ENCODE assay signal across 9 cellular contexts in genomic region chr6:161152904-161153662, GRCh38.
DNase-seq lines count a peak whose midpoint lies in the region; ATAC-seq and TF ChIP-seq lines count a peak whose summit lies in the region.
"Had no signal": no experiment of that assay in that cellular context is flagged by ENCODE, and none has a peak within 500 bp of the region (broad histone marks: within the 10 kb centered on the region; RNA-seq: fewer than 3 reads in every experiment).

No MANE protein-coding gene starts in this region.

- H3K4me1 Mint-ChIP-seq in activated CD4-positive, alpha-beta memory T cell treated with anti-CD3 and anti-CD28 coated beads for 36 hours (ENCODE audit: low read depth), result no peaks in the 10 kb centered on the region

- CTCF ChIA-PET in activated CD4-positive, alpha-beta memory T cell treated with anti-CD3 and anti-CD28 coated beads for 36 hours (lab: Charles Lee), result interaction anchor here (1.8 to 3.7 kb wide), 2 partner anchors 218 to 222 kb away, joined by 7 to 26 read pairs; no protein-coding TSS in a partner anchor

- no peaks in the 10 kb centered on the region for H3K9me3 ChIP-seq in right atrium auricular region
- H3K9me3 ChIP-seq in heart right ventricle, result peaks cover 0 to 16% (median 0%) of the 10 kb centered on the region in 11 donors

- ATAC-seq in Right ventricle myocardium superior (ENCODE audit: poor library complexity) (peak; percentile 64), heart right ventricle (peak in 7 of 8 donors; percentile 20 to 58 (median 44))

- H3K36me3 ChIP-seq in right atrium auricular region (no peaks in the 10 kb centered on the region), heart right ventricle (peaks cover 0 to 45% (median 0%) of the 10 kb centered on the region in 9 donors)

- TF ChIP-seq CTCF in right atrium auricular region (IDR thresholded peaks at IDR 0.05) (peak in 1 of 2 donors; percentile 57), heart right ventricle (IDR thresholded peaks at IDR 0.05) (peak in 8 of 9 donors; percentile 10 to 58 (median 46))

- no peak overlapping the region for H3K27ac Mint-ChIP-seq in activated CD4-positive, alpha-beta memory T cell treated with anti-CD3 and anti-CD28 coated beads for 36 hours

- peaks cover 10% of the 10 kb centered on the region for H3K36me3 Mint-ChIP-seq in activated CD4-positive, alpha-beta memory T cell treated with anti-CD3 and anti-CD28 coated beads for 36 hours

- 93 to 95% methylated on average over 18 of the region's 18 CpGs for WGBS in heart right ventricle, 2 donors

- DNase-seq in Right ventricle myocardium superior (no peak), right atrium auricular region (ENCODE audit: low spot score) (no peak), heart right ventricle (no peak), activated gamma-delta T cell (lab: John Stamatoyannopoulos, UW) (no peak), NCI-H1694 (lab: John Stamatoyannopoulos, UW) (no peak), NCI-H1092 treated with DMSO at 0.1 percent for 48 hours (lab: John Stamatoyannopoulos, UW) (no peak)
- peak; percentile 26 for DNase-seq in activated CD4-positive, alpha-beta memory T cell treated with anti-CD3 and anti-CD28 coated beads for 36 hours
- no peak for DNase-seq in stimulated activated CD4-positive, alpha-beta T cell treated with anti-CD3 and anti-CD28 coated beads, Interleukin-4, amount 100 ng/mL, for 24 hours
- DNase-seq: central memory CD4-positive, alpha-beta T cell had no signal

- peaks cover 12% of the 10 kb centered on the region for H3K9me3 Mint-ChIP-seq in activated CD4-positive, alpha-beta memory T cell treated with anti-CD3 and anti-CD28 coated beads for 36 hours

- H3K4me1 ChIP-seq in right atrium auricular region, result peaks cover 0 to 8% of the 10 kb centered on the region in 2 donors
- peaks cover 0 to 6% (median 0%) of the 10 kb centered on the region in 9 donors for H3K4me1 ChIP-seq in heart right ventricle

- H3K27me3 Mint-ChIP-seq in activated CD4-positive, alpha-beta memory T cell treated with anti-CD3 and anti-CD28 coated beads for 36 hours, result no peaks in the 10 kb centered on the region

- H3K27me3 ChIP-seq in right atrium auricular region (no peaks in the 10 kb centered on the region), heart right ventricle (no peaks in the 10 kb centered on the region)

- no peak overlapping the region for H3K4me3 ChIP-seq in right atrium auricular region
- no peak overlapping the region for H3K4me3 ChIP-seq in heart right ventricle

- intact Hi-C loops in Right ventricle myocardium superior (cut with DNase I), result no loop called here
- intact Hi-C loops in activated CD4-positive, alpha-beta memory T cell treated with anti-CD3 and anti-CD28 coated beads for 36 hours (cut with micrococcal nuclease), result loop anchor here (1.0 kb wide), 1 partner anchor 217 kb away; no protein-coding TSS in a partner anchor
- intact Hi-C loops in heart right ventricle (cut with DNase I), result loop anchor here in 8 of 10 donors (5.0 to 10.0 kb wide), 2 partner anchors 219 to 222 kb away; no protein-coding TSS in a partner anchor

- H3K4me3 Mint-ChIP-seq in activated CD4-positive, alpha-beta memory T cell treated with anti-CD3 and anti-CD28 coated beads for 36 hours, result no peak overlapping the region

- no peak overlapping the region for H3K27ac ChIP-seq in right atrium auricular region
- no peak overlapping the region for H3K27ac ChIP-seq in heart right ventricle

- POLR2A ChIA-PET in activated CD4-positive, alpha-beta memory T cell treated with anti-CD3 and anti-CD28 coated beads for 36 hours (lab: Charles Lee), result no interaction called here
